Comparison of ENCODE assay signal across 15 cellular contexts in the genomic region with DNA sequence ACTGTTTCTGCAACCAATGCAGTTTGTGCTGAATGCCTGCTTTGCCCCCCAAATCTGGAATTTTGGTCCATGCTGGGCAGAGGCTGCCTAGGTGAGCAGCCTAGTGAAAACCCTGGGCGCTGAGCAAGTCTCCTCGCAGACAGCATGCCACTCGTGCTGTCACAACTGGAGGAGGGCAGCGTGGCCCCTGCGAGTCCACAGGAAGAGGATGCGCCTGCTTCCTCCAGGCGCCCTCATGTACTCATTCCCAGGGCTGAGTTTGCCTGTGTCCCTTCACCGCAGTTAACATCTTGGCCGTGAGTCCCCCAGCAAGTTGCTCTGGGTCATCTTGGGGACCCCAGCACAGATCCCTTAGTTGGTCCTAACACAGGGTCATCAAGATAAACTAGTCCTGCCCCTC. TPM values are rescaled to one million over a fixed set of nuclear protein-coding genes. Genes with fewer than 3 reads are reported as not detected.
DNase-seq lines count a peak whose midpoint lies in the region; ATAC-seq, FAIRE-seq and TF ChIP-seq lines count a peak whose summit lies in the region.
"Had no signal": no experiment of that assay in that cellular context is flagged by ENCODE, and none has a peak within 500 bp of the region (broad histone marks: within the 10 kb centered on the region; RNA-seq: fewer than 3 reads in every experiment).

No MANE protein-coding gene starts in this region.

- POLR2A ChIA-PET in RWPE1 (lab: Yijun Ruan, JAX; ENCODE audit: low non-redundant PET), result no interaction called here

- H3K4me3 ChIP-seq in BLaER1 treated with 17β-estradiol and CSF1 and Interleukin-3, amounts not matched to agents 10 nM and 100 nM, result no peak overlapping the region
- no peak overlapping the region for H3K4me3 ChIP-seq in kidney (ENCODE audit: low read length in 2 of 2)
- H3K4me3 ChIP-seq in lower lobe of right lung, result no peak overlapping the region
- H3K4me3 ChIP-seq: GM12878, HAP-1 had no signal

- peak overlapping the region in 9 of 11 experiments; percentile 1 to 59 (median 37); a peak in 14 of 22 replicates for H3K4me2 ChIP-seq in BLaER1 treated with 17β-estradiol and CSF1 and Interleukin-3, amounts not matched to agents 10 nM and 100 nM

- TF ChIP-seq CTCF in RWPE1 (conservative IDR thresholded peaks at IDR 0.05; ENCODE audit: low read depth), result no peak
- no peak for TF ChIP-seq CTCF in kidney (IDR thresholded peaks at IDR 0.05; ENCODE audit: borderline replicate concordance, extremely low read depth, insufficient read depth)
- no peak for TF ChIP-seq CTCF in lower lobe of right lung (IDR thresholded peaks at IDR 0.05)

- DNase-seq in RWPE1 (ENCODE audit: low spot score) (no peak), dermis blood vessel endothelial cell (peak; percentile 44), kidney (peak; percentile 62), lower lobe of right lung (no peak), HuH-7.5 (ENCODE audit: low spot score) (no peak)
- DNase-seq in stimulated activated effector memory CD8-positive, alpha-beta T cell treated with anti-CD3 and anti-CD28 coated beads, Interleukin-12 subunit alpha, Interleukin-12 subunit beta, amount 100 ng/mL, for 72 hours (ENCODE audit: low spot score in 2 of 2), result no peak
- DNase-seq: 8988T; CD4-positive, alpha-beta memory T cell; DMS79 treated with DMSO at 0.1 percent for 48 hours had no signal

- H3K27ac Mint-ChIP-seq in stimulated activated effector memory CD8-positive, alpha-beta T cell treated with anti-CD3 and anti-CD28 coated beads, Interleukin-12 subunit alpha, Interleukin-12 subunit beta, amount 100 ng/mL, for 72 hours, result no peak overlapping the region

- H3K9ac ChIP-seq in BLaER1 treated with 17β-estradiol and CSF1 and Interleukin-3, amounts not matched to agents 10 nM and 100 nM, result peak overlapping the region; percentile 1 to 50 (median 19); a peak in 13 of 22 replicates
- H3K9ac ChIP-seq in kidney (ENCODE audit: low read length in 2 of 2), result no peak overlapping the region

- H3K4me3 Mint-ChIP-seq in stimulated activated effector memory CD8-positive, alpha-beta T cell treated with anti-CD3 and anti-CD28 coated beads, Interleukin-12 subunit alpha, Interleukin-12 subunit beta, amount 100 ng/mL, for 72 hours, result no peak overlapping the region
- H3K4me3 Mint-ChIP-seq: CD4-positive, alpha-beta memory T cell had no signal

- H3K4me1 Mint-ChIP-seq in stimulated activated effector memory CD8-positive, alpha-beta T cell treated with anti-CD3 and anti-CD28 coated beads, Interleukin-12 subunit alpha, Interleukin-12 subunit beta, amount 100 ng/mL, for 72 hours, result peaks cover 19% of the 10 kb centered on the region

- peaks cover 99% of the 10 kb centered on the region for H3K36me3 Mint-ChIP-seq in stimulated activated effector memory CD8-positive, alpha-beta T cell treated with anti-CD3 and anti-CD28 coated beads, Interleukin-12 subunit alpha, Interleukin-12 subunit beta, amount 100 ng/mL, for 72 hours

- ATAC-seq in GM19328 (IDR thresholded peaks at IDR 0.05; ENCODE audit: unreplicated experiment) (no peak), lower lobe of right lung (no peak)
- ATAC-seq in stimulated activated effector memory CD8-positive, alpha-beta T cell treated with anti-CD3 and anti-CD28 coated beads, Interleukin-12 subunit alpha, Interleukin-12 subunit beta, amount 100 ng/mL, for 72 hours, result no peak
- ATAC-seq: GM12878 had no signal

- no peak for FAIRE-seq in kidney (lab: Jason Lieb, UNC)
- FAIRE-seq: GM12878 had no signal

- no peaks in the 10 kb centered on the region for H3K9me3 Mint-ChIP-seq in stimulated activated effector memory CD8-positive, alpha-beta T cell treated with anti-CD3 and anti-CD28 coated beads, Interleukin-12 subunit alpha, Interleukin-12 subunit beta, amount 100 ng/mL, for 72 hours
- H3K9me3 Mint-ChIP-seq: CD4-positive, alpha-beta memory T cell had no signal

- H3K27ac ChIP-seq in BLaER1 treated with 17β-estradiol and CSF1 and Interleukin-3, amounts not matched to agents 10 nM and 100 nM, result peak overlapping the region in 9 of 11 experiments; percentile 24 to 63 (median 49); a peak in 16 of 22 replicates
- H3K27ac ChIP-seq in RWPE1 (peak overlapping the region; percentile 27), kidney (ENCODE audit: low read depth in 2 of 2, low read length in 2 of 2) (no peak overlapping the region), lower lobe of right lung (no peak overlapping the region)
- H3K27ac ChIP-seq: C4-2B had no signal

- peaks cover 90 to 100% (median 97%) of the 10 kb centered on the region in 11 experiments for H3K36me3 ChIP-seq in BLaER1 treated with 17β-estradiol and CSF1 and Interleukin-3, amounts not matched to agents 10 nM and 100 nM
- H3K36me3 ChIP-seq in kidney (ENCODE audit: control insufficient read depth in 1 of 2, insufficient read depth in 2 of 2, low read length in 2 of 2) (peaks cover 19 to 22% of the 10 kb centered on the region in 2 donors), lower lobe of right lung (peaks cover 92% of the 10 kb centered on the region)

- no peaks in the 10 kb centered on the region for H3K27me3 ChIP-seq in BLaER1 treated with 17β-estradiol and CSF1 and Interleukin-3, amounts not matched to agents 10 nM and 100 nM
- H3K27me3 ChIP-seq in lower lobe of right lung (ENCODE audit: low read depth), result no peaks in the 10 kb centered on the region

- peaks cover 17 to 28% (median 22%) of the 10 kb centered on the region in 10 experiments; a peak in 19 of 20 replicates for H3K4me1 ChIP-seq in BLaER1 treated with 17β-estradiol and CSF1 and Interleukin-3, amounts not matched to agents 10 nM and 100 nM
- H3K4me1 ChIP-seq in kidney (ENCODE audit: control insufficient read depth in 1 of 2, insufficient read depth in 1 of 2, low read depth in 1 of 2, low read length in 2 of 2) (peaks cover 0 to 5% of the 10 kb centered on the region in 2 donors), lower lobe of right lung (peaks cover 4% of the 10 kb centered on the region)
- H3K4me1 ChIP-seq: HAP-1 had no signal

- CTCF ChIA-PET in RWPE1 (lab: Yijun Ruan, JAX), result no interaction called here

- H3K9me3 ChIP-seq in BLaER1 treated with 17β-estradiol and CSF1 and Interleukin-3, amounts not matched to agents 10 nM and 100 nM (replicated peaks in 1 of 11), result no peaks in the 10 kb centered on the region
- H3K9me3 ChIP-seq in kidney (ENCODE audit: control insufficient read depth in 1 of 2, low read length in 2 of 2) (no peaks in the 10 kb centered on the region), lower lobe of right lung (no peaks in the 10 kb centered on the region)
- H3K9me3 ChIP-seq: HAP-1 had no signal

- peaks cover 39 to 79% (median 68%) of the 10 kb centered on the region in 11 experiments for H4K20me1 ChIP-seq in BLaER1 treated with 17β-estradiol and CSF1 and Interleukin-3, amounts not matched to agents 10 nM and 100 nM

- intact Hi-C loops in kidney (cut with DNase I), result no loop called here
- intact Hi-C loops in lower lobe of right lung (cut with DNase I), result loop anchor here (10.0 kb wide), 1 partner anchor 50 kb away; no protein-coding TSS in a partner anchor

RNA-seq across cellular contexts. Expression of a gene that starts 26.2 kb away (rescaled TPM):
- 18.8 and 30.6 TPM in 2 replicates for total RNA-seq in dermis blood vessel endothelial cell
- total RNA-seq in kidney, result 34.1 TPM
- polyA plus RNA-seq in kidney (ENCODE audit: insufficient read depth, low read depth, low replicate concordance), result 57.9 TPM
- 29.5 TPM for total RNA-seq in lower lobe of right lung

RNA-seq across cellular contexts. Expression of a gene that starts 39.0 kb away (rescaled TPM):
- total RNA-seq in dermis blood vessel endothelial cell (11.9 and 21.9 TPM in 2 replicates), kidney (55.2 TPM), lower lobe of right lung (49.3 TPM)
- polyA plus RNA-seq in kidney (ENCODE audit: insufficient read depth, low read depth, low replicate concordance), result 5.7 TPM

RNA-seq across cellular contexts. Expression of a gene that starts 55.0 kb away (rescaled TPM):
- total RNA-seq in dermis blood vessel endothelial cell (0.05 and 0.17 TPM in 2 replicates), kidney (0.38 TPM), lower lobe of right lung (1.8 TPM)
- polyA plus RNA-seq in kidney (ENCODE audit: insufficient read depth, low read depth, low replicate concordance), result 1.7 TPM
- total RNA-seq: HT-29 had no signal
- polyA plus RNA-seq: CD4-positive, alpha-beta memory T cell had no signal

RNA-seq across cellular contexts. Expression of a gene that starts 56.0 kb away (rescaled TPM):
- total RNA-seq in dermis blood vessel endothelial cell (168 and 236 TPM in 2 replicates), kidney (49.4 TPM), lower lobe of right lung (49.9 TPM)
- polyA plus RNA-seq in kidney (ENCODE audit: insufficient read depth, low read depth, low replicate concordance), result 39.5 TPM

Comparison
In these comparisons a context has a peak if more than half of its experiments do, and no peak if none do; other contexts are left out.
1. H3K27ac ChIP-seq: peak in BLaER1 treated with 17β-estradiol and CSF1 and Interleukin-3, amounts not matched to agents 10 nM and 100 nM (9 of 11) and RWPE1 (single experiment); none in kidney (0 of 2) and lower lobe of right lung (single experiment).
2. H3K9ac ChIP-seq: peak in BLaER1 treated with 17β-estradiol and CSF1 and Interleukin-3, amounts not matched to agents 10 nM and 100 nM (11 of 11); none in kidney (0 of 2).
3. DNase-seq: peak in dermis blood vessel endothelial cell (single experiment) and kidney (single experiment); none in RWPE1 (single experiment), lower lobe of right lung (single experiment), stimulated activated effector memory CD8-positive, alpha-beta T cell treated with anti-CD3 and anti-CD28 coated beads, Interleukin-12 subunit alpha, Interleukin-12 subunit beta, amount 100 ng/mL, for 72 hours (0 of 2) and HuH-7.5 (single experiment).